10 cellular contexts compared by ENCODE assay signal in the genomic region with DNA sequence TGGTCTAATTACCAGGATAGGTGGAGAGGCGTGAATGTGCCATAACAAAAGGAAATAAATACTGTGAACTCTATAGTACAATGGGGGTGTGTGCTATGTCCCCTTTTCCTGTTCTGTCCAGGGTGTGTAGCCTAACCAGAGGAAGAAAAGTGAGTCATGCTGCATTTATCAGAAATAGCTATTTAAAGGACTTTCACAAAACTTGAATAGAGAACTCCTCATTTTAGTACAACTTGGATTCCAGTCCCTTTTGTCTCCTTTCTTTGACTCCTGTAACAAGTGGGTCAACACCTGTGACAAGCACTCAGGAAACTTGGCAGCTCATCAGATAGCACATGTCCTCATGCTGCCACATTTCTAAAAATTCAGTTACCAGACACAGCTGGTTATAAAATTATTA.
DNase-seq lines count a peak whose midpoint lies in the region; ATAC-seq, FAIRE-seq and TF ChIP-seq lines count a peak whose summit lies in the region.
"Had no signal": no experiment of that assay in that cellular context is flagged by ENCODE, and none has a peak within 500 bp of the region (broad histone marks: within the 10 kb centered on the region; RNA-seq: fewer than 3 reads in every experiment).

No MANE protein-coding gene starts in this region.

- no peak overlapping the region for H2AFZ ChIP-seq in DND-41 (ENCODE audit: low read depth, low read length)
- H2AFZ ChIP-seq in IMR-90 (replicated peaks; ENCODE audit: low read length, poor library complexity), result no peak overlapping the region
- no peak overlapping the region for H2AFZ ChIP-seq in GM12878 (ENCODE audit: control insufficient read depth, low read depth, low read length)

- 0 out of 2 replicates have a peak overlapping the region, but pooled peaks have one; percentile 57 for H4K91ac ChIP-seq in IMR-90 (ENCODE audit: insufficient read depth, low read depth, low read length)

- H3K79me2 ChIP-seq in DND-41 (ENCODE audit: insufficient read depth, low read length), result no peaks in the 10 kb centered on the region
- no peaks in the 10 kb centered on the region for H3K79me2 ChIP-seq in GM12878 (ENCODE audit: control insufficient read depth, insufficient read depth, low read length)

- no peak overlapping the region for H2BK20ac ChIP-seq in IMR-90 (ENCODE audit: low read depth, low read length)

- no peak overlapping the region for H3K23ac ChIP-seq in IMR-90 (ENCODE audit: low read depth, low read length)

- RAD21 ChIA-PET in GM12878 (lab: Charles Lee; ENCODE audit: unreplicated experiment), result no interaction called here

- H3K79me1 ChIP-seq in IMR-90 (ENCODE audit: low read depth in 1 of 2, low read length in 2 of 2), result peaks cover 5 to 7% of the 10 kb centered on the region in 2 experiments; a peak in 1 of 4 replicates

- no peak overlapping the region for H3K56ac ChIP-seq in IMR-90 (ENCODE audit: extremely low read depth, insufficient read depth, low read length)

- H3K4me1 ChIP-seq in DND-41 (ENCODE audit: insufficient read depth, low read length) (peaks cover 5% of the 10 kb centered on the region), IMR-90 (ENCODE audit: control insufficient read depth, insufficient read depth, low read length) (peaks cover 2% of the 10 kb centered on the region; the same call in 1 of the 2 replicates), GM12878 (ENCODE audit: control insufficient read depth, insufficient read depth, low read length) (no peaks in the 10 kb centered on the region)

- SMC1A ChIA-PET in GM12878 (lab: Charles Lee; ENCODE audit: uncharacterized antibody, unreplicated experiment), result interaction anchor here (0.8 to 0.9 kb wide), 2 partner anchors 7 to 12 kb away, joined by 3 read pairs; no protein-coding TSS in a partner anchor

- TF ChIP-seq CTCF in DND-41 (IDR thresholded peaks at IDR 0.05; ENCODE audit: borderline replicate concordance, extremely low read depth, low read length, poor library complexity, severe bottlenecking), result no peak
- no peak for TF ChIP-seq CTCF in IMR-90 (conservative IDR thresholded peaks at IDR 0.05; ENCODE audit: low read depth, low read length)
- no peak for TF ChIP-seq CTCF in GM12878 (IDR thresholded peaks at IDR 0.05 in 2 of 3, conservative IDR thresholded peaks at IDR 0.05 in 1 of 3; ENCODE audit: control insufficient read depth in 2 of 3, extremely low read depth in 1 of 3, insufficient read depth in 1 of 3, low read depth in 3 of 3, low read length in 3 of 3)

- H3K36me3 ChIP-seq in DND-41 (ENCODE audit: insufficient read depth, low read length) (peaks cover 23% of the 10 kb centered on the region), IMR-90 (ENCODE audit: control insufficient read depth, insufficient read depth, low read length) (no peaks in the 10 kb centered on the region), GM12878 (ENCODE audit: control insufficient read depth in 2 of 2, insufficient read depth in 2 of 2, low read length in 1 of 2) (peaks cover 0 to 1% of the 10 kb centered on the region in 2 experiments)

- no CpG with 5 or more reads among the region's 1 CpG for WGBS in IMR-90 (ENCODE audit: extremely low coverage in 2 of 2, insufficient read length in 1 of 2), 2 experiments
- WGBS in GM12878 (ENCODE audit: insufficient coverage, insufficient replicate concordance, low lambda C conversion rate, missing lambda C conversion rate), result 100% methylated on average over 1 of the region's 1 CpG

- no peak overlapping the region for H3K18ac ChIP-seq in IMR-90 (ENCODE audit: low read depth, low read length)

- no peak overlapping the region; the same call in 1 of the 2 replicates for H2AK5ac ChIP-seq in IMR-90 (ENCODE audit: low read depth, low read length)

- intact Hi-C loops in IMR-90 (cut with micrococcal nuclease) (no loop called here), GM12878 (cut with micrococcal nuclease; ENCODE audit: unreplicated experiment) (no loop called here)

- TF ChIP-seq POLR2A in IMR-90 (IDR thresholded peaks at IDR 0.05; ENCODE audit: low read depth, low read length) (no peak), GM12878 (IDR thresholded peaks at IDR 0.05; ENCODE audit: low read depth, low read length) (no peak)

- ATAC-seq in DND-41 (ENCODE audit: insufficient read depth, low read depth) (peak; percentile 60; the same call in 2 of the 3 replicates), IMR-90 (ENCODE audit: low read depth) (peak; percentile 78), GM12878 (no peak), HG03280 (IDR thresholded peaks at IDR 0.05; ENCODE audit: unreplicated experiment) (no peak)

- no peak overlapping the region for H3K9ac ChIP-seq in DND-41 (ENCODE audit: low read depth, low read length)
- no peak overlapping the region for H3K9ac ChIP-seq in IMR-90 (ENCODE audit: low read depth, low read length)
- no peak overlapping the region for H3K9ac ChIP-seq in GM12878 (ENCODE audit: control insufficient read depth, insufficient read depth, low read length)

- H3K4me2 ChIP-seq in DND-41 (ENCODE audit: insufficient read depth, low read length), result no peak overlapping the region
- no peak overlapping the region for H3K4me2 ChIP-seq in IMR-90 (ENCODE audit: low read depth, low read length)
- no peak overlapping the region for H3K4me2 ChIP-seq in GM12878 (ENCODE audit: control insufficient read depth, insufficient read depth)

- no peak overlapping the region for H3K27ac Mint-ChIP-seq in activated naive CD8-positive, alpha-beta T cell treated with anti-CD3 and anti-CD28 coated beads for 36 hours

- peaks cover 7% of the 10 kb centered on the region for H3K4me1 Mint-ChIP-seq in activated naive CD8-positive, alpha-beta T cell treated with anti-CD3 and anti-CD28 coated beads for 36 hours

- H3K4me3 ChIP-seq in DND-41 (ENCODE audit: low read depth in 1 of 2, low read length in 2 of 2) (no peak overlapping the region), IMR-90 (ENCODE audit: insufficient read depth, low read depth, low read length) (no peak overlapping the region), GM12878 (no peak overlapping the region)

- peaks cover 63% of the 10 kb centered on the region for H3K36me3 Mint-ChIP-seq in activated naive CD8-positive, alpha-beta T cell treated with anti-CD3 and anti-CD28 coated beads for 36 hours

- no peak for DNase-seq in DND-41
- DNase-seq in IMR-90, result peak; percentile 43
- no peak for DNase-seq in GM12878 (ENCODE audit: low read depth, low spot score)
- DNase-seq in kidney tubule cell (ENCODE audit: low spot score), result peak; percentile 13
- no peak for DNase-seq in activated naive CD8-positive, alpha-beta T cell treated with anti-CD3 and anti-CD28 coated beads for 36 hours
- no peak for DNase-seq in activated CD4-positive, alpha-beta T cell treated with anti-CD3 and anti-CD28 coated beads, Interleukin-2, amount 50 U/mL, for 48 hours
- DNase-seq in NCI-H1092 (lab: John Stamatoyannopoulos, UW), result no peak
- DNase-seq: MM.1S, T-helper 9 cell had no signal

- no peak overlapping the region for H2BK15ac ChIP-seq in IMR-90 (ENCODE audit: low read depth, low read length)

- in situ Hi-C loops in IMR-90 (cut with MboI; ENCODE audit: low sequenced_read_pairs) (no loop called here), GM12878 (cut with MboI) (no loop called here)

- no peak overlapping the region for H2AK9ac ChIP-seq in IMR-90 (replicated peaks; ENCODE audit: low read depth, low read length, poor library complexity)

- TF ChIP-seq RAD21 in IMR-90 (IDR thresholded peaks at IDR 0.05; ENCODE audit: low read length) (no peak), GM12878 (IDR thresholded peaks at IDR 0.05; ENCODE audit: insufficient read depth, low read depth, low read length) (no peak)

- BruUV-seq in IMR-90 (replicated peaks; lab: Mats Ljungman, UMichigan) (no TSS peak), GM12878 (replicated peaks; lab: Mats Ljungman, UMichigan) (no TSS peak)

- H3K9me3 ChIP-seq in DND-41 (ENCODE audit: insufficient read depth, low read length, severe bottlenecking), result no peaks in the 10 kb centered on the region
- H3K9me3 ChIP-seq in IMR-90 (ENCODE audit: control insufficient read depth, insufficient read depth, low read length), result no peaks in the 10 kb centered on the region
- H3K9me3 ChIP-seq in GM12878 (replicated peaks; ENCODE audit: control insufficient read depth, insufficient read depth, low read length), result peaks cover 8% of the 10 kb centered on the region; the same call in 2 of the 3 replicates

- no peak overlapping the region for H2BK5ac ChIP-seq in IMR-90 (ENCODE audit: low read depth, low read length, poor library complexity, severe bottlenecking)

- CTCF ChIA-PET in IMR-90 (lab: Yijun Ruan, JAX) (interaction anchor here (0.7 to 1.3 kb wide), 3 partner anchors 20 to 43 kb away, joined by 3 to 4 read pairs (median 4); no protein-coding TSS in a partner anchor), GM12878 (lab: Yijun Ruan, JAX) (interaction anchor here (0.9 kb wide), 1 partner anchor 122 kb away, joined by 3 read pairs; no protein-coding TSS in a partner anchor)

- H3K27ac ChIP-seq in DND-41 (ENCODE audit: low read length), result peak overlapping the region; percentile 41; the same call in 1 of the 2 replicates
- no peak overlapping the region for H3K27ac ChIP-seq in IMR-90 (ENCODE audit: insufficient read depth, low read length)
- H3K27ac ChIP-seq in GM12878 (ENCODE audit: control insufficient read depth, insufficient read depth), result no peak overlapping the region

- H3K14ac ChIP-seq in IMR-90 (replicated peaks; ENCODE audit: low read depth, low read length), result no peak overlapping the region; the same call in 1 of the 2 replicates

- H4K20me1 ChIP-seq in DND-41 (ENCODE audit: insufficient read depth, low read length) (no peaks in the 10 kb centered on the region), IMR-90 (ENCODE audit: insufficient read depth, low read length) (no peaks in the 10 kb centered on the region), GM12878 (ENCODE audit: control insufficient read depth, insufficient read depth) (no peaks in the 10 kb centered on the region)

- H3K4ac ChIP-seq in IMR-90 (ENCODE audit: low read depth, low read length), result peak overlapping the region; percentile 39; the same call in 1 of the 2 replicates

- FAIRE-seq in GM12878 (lab: Jason Lieb, UNC), result peak; percentile 23

- no peak overlapping the region for H4K5ac ChIP-seq in IMR-90 (ENCODE audit: low read depth, low read length)

- H3K9me3 Mint-ChIP-seq in activated naive CD8-positive, alpha-beta T cell treated with anti-CD3 and anti-CD28 coated beads for 36 hours, result peaks cover 3% of the 10 kb centered on the region

- no peak overlapping the region for H4K8ac ChIP-seq in IMR-90 (ENCODE audit: low read depth in 2 of 2, low read length in 2 of 2)

- H3K4me3 Mint-ChIP-seq in activated naive CD8-positive, alpha-beta T cell treated with anti-CD3 and anti-CD28 coated beads for 36 hours, result no peak overlapping the region

- H3K9me1 ChIP-seq in IMR-90 (ENCODE audit: insufficient read depth, low read length), result peaks cover 2% of the 10 kb centered on the region; the same call in 1 of the 2 replicates

- dilution Hi-C loops in IMR-90 (cut with HindIII; ENCODE audit: low sequenced_read_pairs, unreplicated experiment), result no loop called here

- POLR2A ChIA-PET in IMR-90 (lab: Charles Lee; ENCODE audit: unreplicated experiment), result no interaction called here
- POLR2A ChIA-PET in GM12878 (lab: Charles Lee), result no interaction called here

- H3K27me3 ChIP-seq in DND-41 (ENCODE audit: insufficient read depth, low read length, poor library complexity), result no peaks in the 10 kb centered on the region
- H3K27me3 ChIP-seq in IMR-90 (ENCODE audit: control insufficient read depth, insufficient read depth, low read length), result no peaks in the 10 kb centered on the region
- no peaks in the 10 kb centered on the region for H3K27me3 ChIP-seq in GM12878 (replicated peaks in 1 of 2; ENCODE audit: control insufficient read depth in 2 of 2, insufficient read depth in 2 of 2, low read length in 1 of 2)

- no peaks in the 10 kb centered on the region for H3K27me3 Mint-ChIP-seq in activated naive CD8-positive, alpha-beta T cell treated with anti-CD3 and anti-CD28 coated beads for 36 hours

- TF ChIP-seq EP300 in GM12878 (IDR thresholded peaks at IDR 0.05; ENCODE audit: borderline replicate concordance in 1 of 2, control insufficient read depth in 1 of 2, low read depth in 2 of 2, low read length in 2 of 2), result no peak

- H2BK120ac ChIP-seq in IMR-90 (ENCODE audit: low read depth, low read length), result no peak overlapping the region

Comparison
In these comparisons a context has a peak if more than half of its experiments do, and no peak if none do; other contexts are left out.
1. ATAC-seq: peak in DND-41 (single experiment) and IMR-90 (single experiment); none in GM12878 (single experiment) and HG03280 (single experiment).
2. DNase-seq: peak in IMR-90 (single experiment) and kidney tubule cell (single experiment); none in DND-41 (single experiment), GM12878 (single experiment), activated naive CD8-positive, alpha-beta T cell treated with anti-CD3 and anti-CD28 coated beads for 36 hours (single experiment), activated CD4-positive, alpha-beta T cell treated with anti-CD3 and anti-CD28 coated beads, Interleukin-2, amount 50 U/mL, for 48 hours (0 of 2) and NCI-H1092 (single experiment).